10 cellular contexts compared by ENCODE assay signal in the genomic region with DNA sequence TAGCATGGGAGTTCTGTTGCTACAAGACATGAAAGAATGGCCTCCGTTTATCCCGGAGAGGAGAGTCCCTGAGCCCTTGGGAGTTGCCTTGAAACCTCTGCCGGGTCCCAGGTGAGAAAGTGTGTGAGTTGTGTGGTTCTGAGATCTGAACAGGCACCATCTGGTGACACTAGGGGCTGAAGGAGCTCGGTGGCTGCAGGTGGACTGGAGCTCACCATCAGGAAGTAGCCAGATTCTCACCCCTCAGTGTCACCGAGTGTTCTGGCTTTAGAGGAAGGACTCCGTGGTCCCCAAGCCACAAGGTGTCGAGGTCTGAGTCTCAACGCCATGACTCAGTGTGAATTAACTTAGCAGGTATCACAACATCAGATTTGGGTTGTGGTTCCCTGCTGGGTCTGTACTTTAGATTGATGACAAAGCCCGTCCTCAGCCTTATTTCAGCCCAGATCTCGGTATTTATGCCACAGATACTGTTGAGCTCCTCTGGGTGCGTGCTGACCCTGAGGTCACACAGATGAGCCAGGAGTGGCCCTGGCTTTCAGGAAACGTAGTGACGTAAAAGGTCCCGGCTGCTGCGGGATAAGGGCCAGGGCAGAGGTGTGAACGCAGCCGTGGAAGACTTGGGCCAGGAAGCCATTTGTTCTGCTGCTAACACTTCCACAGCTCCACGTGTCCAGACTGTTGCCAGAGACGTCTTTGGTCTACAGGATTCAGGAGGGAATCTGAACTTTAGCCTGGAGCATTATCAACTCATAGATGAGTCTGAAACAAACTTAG. TPM values are rescaled to one million over a fixed set of nuclear protein-coding genes. Genes with fewer than 3 reads are reported as not detected.
A peak's percentile ranks its signal among the peaks of the same experiment; 100 is the strongest.
DNase-seq lines count a peak whose midpoint lies in the region; ATAC-seq, FAIRE-seq and TF ChIP-seq lines count a peak whose summit lies in the region.
"Had no signal": no experiment of that assay in that cellular context is flagged by ENCODE, and none has a peak within 500 bp of the region (broad histone marks: within the 10 kb centered on the region; RNA-seq: fewer than 3 reads in every experiment).

No MANE protein-coding gene starts in this region.

- ATAC-seq in CD8-positive, alpha-beta T cell, result peak; percentile 44
- peak; percentile 47 for ATAC-seq in GM21423 (IDR thresholded peaks at IDR 0.05; ENCODE audit: unreplicated experiment)
- ATAC-seq in activated CD8-positive, alpha-beta T cell treated with anti-CD3 and anti-CD28 coated beads for 36 hours, result peak; percentile 71

- H3K9me3 Mint-ChIP-seq in CD8-positive, alpha-beta T cell, result no peaks in the 10 kb centered on the region
- no peaks in the 10 kb centered on the region for H3K9me3 Mint-ChIP-seq in activated CD8-positive, alpha-beta T cell treated with anti-CD3 and anti-CD28 coated beads for 36 hours
- H3K9me3 Mint-ChIP-seq in CD14-positive monocyte, result no peaks in the 10 kb centered on the region
- H3K9me3 Mint-ChIP-seq: activated naive CD4-positive, alpha-beta T cell treated with anti-CD3 and anti-CD28 coated beads, Interleukin-2, amount 10 ng/mL, durations not matched to agents 7 days and 5 days had no signal

- H3K79me2 ChIP-seq in smooth muscle cell (ENCODE audit: low read depth), result no peaks in the 10 kb centered on the region

- no peaks in the 10 kb centered on the region for H4K20me1 ChIP-seq in smooth muscle cell (ENCODE audit: low read depth)

- no peak for TF ChIP-seq CTCF in CD8-positive, alpha-beta T cell (IDR thresholded peaks at IDR 0.05)
- TF ChIP-seq CTCF in activated CD8-positive, alpha-beta T cell treated with anti-CD3 and anti-CD28 coated beads for 36 hours (IDR thresholded peaks at IDR 0.05), result no peak
- TF ChIP-seq CTCF in smooth muscle cell (IDR thresholded peaks at IDR 0.05; ENCODE audit: borderline replicate concordance, insufficient read depth, poor library complexity, severe bottlenecking) (no peak), CD14-positive monocyte (IDR thresholded peaks at IDR 0.05) (no peak)

- DNase-seq in CD8-positive, alpha-beta T cell, result peak in 1 of 7 experiments; percentile 16
- DNase-seq in activated CD8-positive, alpha-beta T cell treated with anti-CD3 and anti-CD28 coated beads for 36 hours, result peak; percentile 67
- DNase-seq in frontal cortex (ENCODE audit: low spot score in 2 of 2), result no peak
- DNase-seq in smooth muscle cell (lab: John Stamatoyannopoulos, UW; ENCODE audit: unreplicated experiment), result no peak
- DNase-seq in cerebellum (ENCODE audit: low spot score), result no peak
- DNase-seq in CD14-positive monocyte (ENCODE audit: low spot score), result no peak
- DNase-seq: activated naive CD4-positive, alpha-beta T cell treated with anti-CD3 and anti-CD28 coated beads, Interleukin-2, amount 10 ng/mL, durations not matched to agents 7 days and 5 days; NCI-H1092 treated with DMSO at 0.1 percent for 48 hours had no signal

- no peak overlapping the region for H3K27ac ChIP-seq in CD8-positive, alpha-beta T cell (ENCODE audit: low read depth, low read length)
- H3K27ac ChIP-seq in muscle layer of duodenum (ENCODE audit: low read length) (peak overlapping the region; percentile 76), smooth muscle cell (ENCODE audit: low read depth) (no peak overlapping the region)

- no peak overlapping the region for H3K4me2 ChIP-seq in smooth muscle cell

- H3K27me3 Mint-ChIP-seq in CD8-positive, alpha-beta T cell (ENCODE audit: low read depth), result no peaks in the 10 kb centered on the region
- no peaks in the 10 kb centered on the region for H3K27me3 Mint-ChIP-seq in activated CD8-positive, alpha-beta T cell treated with anti-CD3 and anti-CD28 coated beads for 36 hours
- H3K27me3 Mint-ChIP-seq in CD14-positive monocyte (ENCODE audit: low read depth in 3 of 3), result no peaks in the 10 kb centered on the region
- H3K27me3 Mint-ChIP-seq: activated naive CD4-positive, alpha-beta T cell treated with anti-CD3 and anti-CD28 coated beads, Interleukin-2, amount 10 ng/mL, durations not matched to agents 7 days and 5 days had no signal

- no peaks in the 10 kb centered on the region for H3K9me3 ChIP-seq in CD8-positive, alpha-beta T cell (ENCODE audit: low read length)
- no peaks in the 10 kb centered on the region for H3K9me3 ChIP-seq in muscle layer of duodenum (ENCODE audit: control insufficient read depth in 1 of 2, low read length in 2 of 2)
- no peaks in the 10 kb centered on the region for H3K9me3 ChIP-seq in smooth muscle cell (replicated peaks; ENCODE audit: low read depth)

- intact Hi-C loops in CD8-positive, alpha-beta T cell (cut with DNase I, micrococcal nuclease), result no loop called here
- intact Hi-C loops in activated CD8-positive, alpha-beta T cell treated with anti-CD3 and anti-CD28 coated beads for 36 hours (cut with micrococcal nuclease), result no loop called here
- intact Hi-C loops in CD14-positive monocyte (cut with micrococcal nuclease), result no loop called here

- no peak overlapping the region for H3K4me3 ChIP-seq in CD8-positive, alpha-beta T cell (ENCODE audit: low read depth, low read length)
- H3K4me3 ChIP-seq in muscle layer of duodenum (ENCODE audit: low read depth in 1 of 2, low read length in 2 of 2) (peak overlapping the region in 1 of 2 donors; percentile 1), smooth muscle cell (no peak overlapping the region)

- H3K27ac Mint-ChIP-seq in CD8-positive, alpha-beta T cell, result peak overlapping the region; percentile 62
- peak overlapping the region; percentile 51 for H3K27ac Mint-ChIP-seq in activated CD8-positive, alpha-beta T cell treated with anti-CD3 and anti-CD28 coated beads for 36 hours
- H3K27ac Mint-ChIP-seq in CD14-positive monocyte, result peak overlapping the region in 1 of 7 donors; percentile 43
- H3K27ac Mint-ChIP-seq: activated naive CD4-positive, alpha-beta T cell treated with anti-CD3 and anti-CD28 coated beads, Interleukin-2, amount 10 ng/mL, durations not matched to agents 7 days and 5 days had no signal

- no peaks in the 10 kb centered on the region for H3K4me1 ChIP-seq in CD8-positive, alpha-beta T cell (ENCODE audit: insufficient read depth, low read length)
- H3K4me1 ChIP-seq in muscle layer of duodenum (ENCODE audit: control insufficient read depth in 1 of 2, insufficient read depth in 2 of 2, low read length in 2 of 2) (peaks cover 4 to 33% of the 10 kb centered on the region in 2 donors), smooth muscle cell (ENCODE audit: low read depth) (no peaks in the 10 kb centered on the region)

- H3K36me3 Mint-ChIP-seq in CD8-positive, alpha-beta T cell, result peaks cover 80% of the 10 kb centered on the region
- H3K36me3 Mint-ChIP-seq in activated CD8-positive, alpha-beta T cell treated with anti-CD3 and anti-CD28 coated beads for 36 hours (ENCODE audit: low read depth), result peaks cover 26% of the 10 kb centered on the region
- H3K36me3 Mint-ChIP-seq in CD14-positive monocyte, result peaks cover 68 to 81% of the 10 kb centered on the region in 2 donors

- H3K9ac ChIP-seq in smooth muscle cell (ENCODE audit: low read depth), result no peak overlapping the region

- CTCF ChIA-PET in CD8-positive, alpha-beta T cell (lab: Charles Lee), result interaction anchor here (1.0 to 1.3 kb wide), 2 partner anchors 122 to 174 kb away, joined by 3 to 4 read pairs; no protein-coding TSS in a partner anchor
- CTCF ChIA-PET in activated CD8-positive, alpha-beta T cell treated with anti-CD3 and anti-CD28 coated beads for 36 hours (lab: Charles Lee), result interaction anchor here (1.4 to 1.6 kb wide), 2 partner anchors 124 to 525 kb away, joined by 3 to 4 read pairs; no protein-coding TSS in a partner anchor

- H3K27me3 ChIP-seq in CD8-positive, alpha-beta T cell (ENCODE audit: insufficient read depth, low read length), result no peaks in the 10 kb centered on the region
- H3K27me3 ChIP-seq in muscle layer of duodenum (ENCODE audit: low read depth, low read length) (no peaks in the 10 kb centered on the region), smooth muscle cell (ENCODE audit: low read depth) (no peaks in the 10 kb centered on the region)

- FAIRE-seq in frontal cortex (lab: Jason Lieb, UNC), result no peak

- whole genome bisulfite sequencing in smooth muscle cell (ENCODE audit: low lambda C conversion rate), result 90% methylated on average over 19 of the region's 19 CpGs

- peaks cover 20% of the 10 kb centered on the region for H3K36me3 ChIP-seq in CD8-positive, alpha-beta T cell (ENCODE audit: insufficient read depth, low read length)
- H3K36me3 ChIP-seq in muscle layer of duodenum (ENCODE audit: control insufficient read depth in 1 of 2, insufficient read depth in 2 of 2, low read length in 2 of 2) (peaks cover 24 to 42% of the 10 kb centered on the region in 2 donors), smooth muscle cell (ENCODE audit: low read depth) (peaks cover 7% of the 10 kb centered on the region)

- H3K4me1 Mint-ChIP-seq in CD8-positive, alpha-beta T cell (ENCODE audit: low read depth), result peaks cover 17% of the 10 kb centered on the region
- peaks cover 18% of the 10 kb centered on the region for H3K4me1 Mint-ChIP-seq in activated CD8-positive, alpha-beta T cell treated with anti-CD3 and anti-CD28 coated beads for 36 hours (ENCODE audit: low read depth)
- peaks cover 30% of the 10 kb centered on the region for H3K4me1 Mint-ChIP-seq in CD14-positive monocyte

- H2AFZ ChIP-seq in smooth muscle cell (ENCODE audit: low read depth), result no peak overlapping the region

- POLR2A ChIA-PET in CD8-positive, alpha-beta T cell (lab: Charles Lee), result no interaction called here
- POLR2A ChIA-PET in activated CD8-positive, alpha-beta T cell treated with anti-CD3 and anti-CD28 coated beads for 36 hours (lab: Charles Lee), result interaction anchor here (1.2 kb wide), 1 partner anchor 106 kb away, joined by 4 read pairs; no protein-coding TSS in a partner anchor

- H3F3A ChIP-seq in smooth muscle cell (ENCODE audit: low read depth), result no peaks in the 10 kb centered on the region

- peak overlapping the region; percentile 8 for H3K4me3 Mint-ChIP-seq in CD8-positive, alpha-beta T cell
- no peak overlapping the region for H3K4me3 Mint-ChIP-seq in activated CD8-positive, alpha-beta T cell treated with anti-CD3 and anti-CD28 coated beads for 36 hours
- peak overlapping the region in 1 of 2 donors; percentile 4 for H3K4me3 Mint-ChIP-seq in CD14-positive monocyte
- H3K4me3 Mint-ChIP-seq: activated naive CD4-positive, alpha-beta T cell treated with anti-CD3 and anti-CD28 coated beads, Interleukin-2, amount 10 ng/mL, durations not matched to agents 7 days and 5 days had no signal

RNA-seq across cellular contexts. Expression of a gene that starts 54.4 kb away (rescaled TPM):
- not detected for total RNA-seq in CD8-positive, alpha-beta T cell
- not detected for total RNA-seq in activated CD8-positive, alpha-beta T cell treated with anti-CD3 and anti-CD28 coated beads for 36 hours
- total RNA-seq in frontal cortex (not detected), smooth muscle cell (not detected in 2 replicates), cerebellum (0.27 TPM)
- polyA plus RNA-seq in smooth muscle cell (not detected in 2 replicates), CD14-positive monocyte (not detected)
